Comparison of ENCODE assay signal across 1 cellular context in genomic region chr1:31434979-31435378, GRCh38.
TF ChIP-seq lines count a peak whose summit lies in the region.

No MANE protein-coding gene starts in this region.

TF ChIP-seq in HepG2, 621 proteins besides CTCF, POLR2A, EP300 and RAD21 (continues in another document):
- TF ChIP-seq ZNF235 (CRISPR knock-in tag; IDR thresholded peaks at IDR 0.05; ENCODE audit: borderline replicate concordance) (no peak), BORCS8-MEF2B (CRISPR knock-in tag; IDR thresholded peaks at IDR 0.05) (0 out of 2 replicates have a peak, but pooled peaks have one; percentile 27), NFE2L1 (CRISPR knock-in tag; IDR thresholded peaks at IDR 0.05; ENCODE audit: borderline replicate concordance) (no peak), ZNF414 (CRISPR knock-in tag; IDR thresholded peaks at IDR 0.05) (no peak), NR2F2 (IDR thresholded peaks at IDR 0.05; ENCODE audit: borderline replicate concordance, low read depth) (no peak), ARID2 (CRISPR knock-in tag; IDR thresholded peaks at IDR 0.05; ENCODE audit: borderline replicate concordance) (0 out of 2 replicates have a peak, but pooled peaks have one; percentile 26), CREM (IDR thresholded peaks at IDR 0.05) (no peak), CREM (CRISPR knock-in tag; IDR thresholded peaks at IDR 0.05) (no peak), TEAD3 (CRISPR knock-in tag; optimal IDR thresholded peaks at IDR 0.05; ENCODE audit: borderline replicate concordance) (no peak), CBX1 (IDR thresholded peaks at IDR 0.05; ENCODE audit: low read depth) (no peak), EHMT2 (IDR thresholded peaks at IDR 0.05; ENCODE audit: borderline replicate concordance, low read depth, low read length) (no peak), ZNF17 (CRISPR knock-in tag; IDR thresholded peaks at IDR 0.05) (no peak), RFXAP (CRISPR knock-in tag; IDR thresholded peaks at IDR 0.05; ENCODE audit: borderline replicate concordance) (no peak), EEA1 (CRISPR knock-in tag; IDR thresholded peaks at IDR 0.05; ENCODE audit: borderline replicate concordance) (0 out of 2 replicates have a peak, but pooled peaks have one; percentile 28), ZUFSP (CRISPR knock-in tag; IDR thresholded peaks at IDR 0.05; ENCODE audit: borderline replicate concordance) (no peak), NFIC (IDR thresholded peaks at IDR 0.05; ENCODE audit: low read length) (no peak), FOXK2 (IDR thresholded peaks at IDR 0.05) (no peak), PAF1 (CRISPR knock-in tag; IDR thresholded peaks at IDR 0.05) (no peak), RORA (CRISPR knock-in tag; IDR thresholded peaks at IDR 0.05) (no peak), ZNF18 (CRISPR knock-in tag; IDR thresholded peaks at IDR 0.05; ENCODE audit: insufficient replicate concordance) (no peak), RBM39 (IDR thresholded peaks at IDR 0.05; ENCODE audit: low read depth, low read length, poor library complexity, severe bottlenecking) (peak; percentile 46), MED13 (CRISPR knock-in tag; IDR thresholded peaks at IDR 0.05) (no peak), SNAPC5 (CRISPR knock-in tag; IDR thresholded peaks at IDR 0.05; ENCODE audit: borderline replicate concordance) (peak; percentile 68; the same call in 1 of the 2 replicates), PPARG (CRISPR knock-in tag; conservative IDR thresholded peaks at IDR 0.05) (no peak), ZNF331 (CRISPR knock-in tag; IDR thresholded peaks at IDR 0.05) (no peak), TBP (CRISPR knock-in tag; IDR thresholded peaks at IDR 0.05) (no peak), HOXA9 (CRISPR knock-in tag; IDR thresholded peaks at IDR 0.05; ENCODE audit: borderline replicate concordance) (no peak), ARHGAP35 (CRISPR knock-in tag; IDR thresholded peaks at IDR 0.05; ENCODE audit: borderline replicate concordance) (no peak), PRMT3 (CRISPR knock-in tag; IDR thresholded peaks at IDR 0.05; ENCODE audit: borderline replicate concordance, low read depth) (no peak), ZNF138 (CRISPR knock-in tag; IDR thresholded peaks at IDR 0.05; ENCODE audit: low read depth) (no peak)
- TF ChIP-seq, protein P1, sequence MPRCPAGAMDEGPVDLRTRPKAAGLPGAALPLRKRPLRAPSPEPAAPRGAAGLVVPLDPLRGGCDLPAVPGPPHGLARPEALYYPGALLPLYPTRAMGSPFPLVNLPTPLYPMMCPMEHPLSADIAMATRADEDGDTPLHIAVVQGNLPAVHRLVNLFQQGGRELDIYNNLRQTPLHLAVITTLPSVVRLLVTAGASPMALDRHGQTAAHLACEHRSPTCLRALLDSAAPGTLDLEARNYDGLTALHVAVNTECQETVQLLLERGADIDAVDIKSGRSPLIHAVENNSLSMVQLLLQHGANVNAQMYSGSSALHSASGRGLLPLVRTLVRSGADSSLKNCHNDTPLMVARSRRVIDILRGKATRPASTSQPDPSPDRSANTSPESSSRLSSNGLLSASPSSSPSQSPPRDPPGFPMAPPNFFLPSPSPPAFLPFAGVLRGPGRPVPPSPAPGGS (CRISPR knock-in tag; IDR thresholded peaks at IDR 0.05): no peak
- TF ChIP-seq, protein P2, sequence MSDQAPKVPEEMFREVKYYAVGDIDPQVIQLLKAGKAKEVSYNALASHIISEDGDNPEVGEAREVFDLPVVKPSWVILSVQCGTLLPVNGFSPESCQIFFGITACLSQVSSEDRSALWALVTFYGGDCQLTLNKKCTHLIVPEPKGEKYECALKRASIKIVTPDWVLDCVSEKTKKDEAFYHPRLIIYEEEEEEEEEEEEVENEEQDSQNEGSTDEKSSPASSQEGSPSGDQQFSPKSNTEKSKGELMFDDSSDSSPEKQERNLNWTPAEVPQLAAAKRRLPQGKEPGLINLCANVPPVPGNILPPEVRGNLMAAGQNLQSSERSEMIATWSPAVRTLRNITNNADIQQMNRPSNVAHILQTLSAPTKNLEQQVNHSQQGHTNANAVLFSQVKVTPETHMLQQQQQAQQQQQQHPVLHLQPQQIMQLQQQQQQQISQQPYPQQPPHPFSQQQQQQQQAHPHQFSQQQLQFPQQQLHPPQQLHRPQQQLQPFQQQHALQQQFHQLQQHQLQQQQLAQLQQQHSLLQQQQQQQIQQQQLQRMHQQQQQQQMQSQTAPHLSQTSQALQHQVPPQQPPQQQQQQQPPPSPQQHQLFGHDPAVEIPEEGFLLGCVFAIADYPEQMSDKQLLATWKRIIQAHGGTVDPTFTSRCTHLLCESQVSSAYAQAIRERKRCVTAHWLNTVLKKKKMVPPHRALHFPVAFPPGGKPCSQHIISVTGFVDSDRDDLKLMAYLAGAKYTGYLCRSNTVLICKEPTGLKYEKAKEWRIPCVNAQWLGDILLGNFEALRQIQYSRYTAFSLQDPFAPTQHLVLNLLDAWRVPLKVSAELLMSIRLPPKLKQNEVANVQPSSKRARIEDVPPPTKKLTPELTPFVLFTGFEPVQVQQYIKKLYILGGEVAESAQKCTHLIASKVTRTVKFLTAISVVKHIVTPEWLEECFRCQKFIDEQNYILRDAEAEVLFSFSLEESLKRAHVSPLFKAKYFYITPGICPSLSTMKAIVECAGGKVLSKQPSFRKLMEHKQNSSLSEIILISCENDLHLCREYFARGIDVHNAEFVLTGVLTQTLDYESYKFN (CRISPR knock-in tag; conservative IDR thresholded peaks at IDR 0.05): no peak
- TF ChIP-seq, protein P3, sequence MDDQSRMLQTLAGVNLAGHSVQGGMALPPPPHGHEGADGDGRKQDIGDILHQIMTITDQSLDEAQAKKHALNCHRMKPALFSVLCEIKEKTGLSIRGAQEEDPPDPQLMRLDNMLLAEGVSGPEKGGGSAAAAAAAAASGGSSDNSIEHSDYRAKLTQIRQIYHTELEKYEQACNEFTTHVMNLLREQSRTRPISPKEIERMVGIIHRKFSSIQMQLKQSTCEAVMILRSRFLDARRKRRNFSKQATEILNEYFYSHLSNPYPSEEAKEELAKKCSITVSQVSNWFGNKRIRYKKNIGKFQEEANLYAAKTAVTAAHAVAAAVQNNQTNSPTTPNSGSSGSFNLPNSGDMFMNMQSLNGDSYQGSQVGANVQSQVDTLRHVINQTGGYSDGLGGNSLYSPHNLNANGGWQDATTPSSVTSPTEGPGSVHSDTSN (CRISPR knock-in tag; IDR thresholded peaks at IDR 0.05; ENCODE audit: borderline replicate concordance): no peak
- TF ChIP-seq, protein P4, sequence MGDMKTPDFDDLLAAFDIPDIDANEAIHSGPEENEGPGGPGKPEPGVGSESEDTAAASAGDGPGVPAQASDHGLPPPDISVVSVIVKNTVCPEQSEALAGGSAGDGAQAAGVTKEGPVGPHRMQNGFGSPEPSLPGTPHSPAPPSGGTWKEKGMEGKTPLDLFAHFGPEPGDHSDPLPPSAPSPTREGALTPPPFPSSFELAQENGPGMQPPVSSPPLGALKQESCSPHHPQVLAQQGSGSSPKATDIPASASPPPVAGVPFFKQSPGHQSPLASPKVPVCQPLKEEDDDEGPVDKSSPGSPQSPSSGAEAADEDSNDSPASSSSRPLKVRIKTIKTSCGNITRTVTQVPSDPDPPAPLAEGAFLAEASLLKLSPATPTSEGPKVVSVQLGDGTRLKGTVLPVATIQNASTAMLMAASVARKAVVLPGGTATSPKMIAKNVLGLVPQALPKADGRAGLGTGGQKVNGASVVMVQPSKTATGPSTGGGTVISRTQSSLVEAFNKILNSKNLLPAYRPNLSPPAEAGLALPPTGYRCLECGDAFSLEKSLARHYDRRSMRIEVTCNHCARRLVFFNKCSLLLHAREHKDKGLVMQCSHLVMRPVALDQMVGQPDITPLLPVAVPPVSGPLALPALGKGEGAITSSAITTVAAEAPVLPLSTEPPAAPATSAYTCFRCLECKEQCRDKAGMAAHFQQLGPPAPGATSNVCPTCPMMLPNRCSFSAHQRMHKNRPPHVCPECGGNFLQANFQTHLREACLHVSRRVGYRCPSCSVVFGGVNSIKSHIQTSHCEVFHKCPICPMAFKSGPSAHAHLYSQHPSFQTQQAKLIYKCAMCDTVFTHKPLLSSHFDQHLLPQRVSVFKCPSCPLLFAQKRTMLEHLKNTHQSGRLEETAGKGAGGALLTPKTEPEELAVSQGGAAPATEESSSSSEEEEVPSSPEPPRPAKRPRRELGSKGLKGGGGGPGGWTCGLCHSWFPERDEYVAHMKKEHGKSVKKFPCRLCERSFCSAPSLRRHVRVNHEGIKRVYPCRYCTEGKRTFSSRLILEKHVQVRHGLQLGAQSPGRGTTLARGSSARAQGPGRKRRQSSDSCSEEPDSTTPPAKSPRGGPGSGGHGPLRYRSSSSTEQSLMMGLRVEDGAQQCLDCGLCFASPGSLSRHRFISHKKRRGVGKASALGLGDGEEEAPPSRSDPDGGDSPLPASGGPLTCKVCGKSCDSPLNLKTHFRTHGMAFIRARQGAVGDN (CRISPR knock-in tag; IDR thresholded peaks at IDR 0.05): peak; percentile 25; the same call in 1 of the 2 replicates
- TF ChIP-seq, protein P5, sequence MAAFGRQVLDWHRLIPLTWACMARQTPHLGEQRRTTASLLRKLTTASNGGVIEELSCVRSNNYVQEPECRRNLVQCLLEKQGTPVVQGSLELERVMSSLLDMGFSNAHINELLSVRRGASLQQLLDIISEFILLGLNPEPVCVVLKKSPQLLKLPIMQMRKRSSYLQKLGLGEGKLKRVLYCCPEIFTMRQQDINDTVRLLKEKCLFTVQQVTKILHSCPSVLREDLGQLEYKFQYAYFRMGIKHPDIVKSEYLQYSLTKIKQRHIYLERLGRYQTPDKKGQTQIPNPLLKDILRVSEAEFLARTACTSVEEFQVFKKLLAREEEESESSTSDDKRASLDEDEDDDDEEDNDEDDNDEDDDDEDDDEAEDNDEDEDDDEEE (CRISPR knock-in tag; IDR thresholded peaks at IDR 0.05): no peak
- TF ChIP-seq, protein P6, sequence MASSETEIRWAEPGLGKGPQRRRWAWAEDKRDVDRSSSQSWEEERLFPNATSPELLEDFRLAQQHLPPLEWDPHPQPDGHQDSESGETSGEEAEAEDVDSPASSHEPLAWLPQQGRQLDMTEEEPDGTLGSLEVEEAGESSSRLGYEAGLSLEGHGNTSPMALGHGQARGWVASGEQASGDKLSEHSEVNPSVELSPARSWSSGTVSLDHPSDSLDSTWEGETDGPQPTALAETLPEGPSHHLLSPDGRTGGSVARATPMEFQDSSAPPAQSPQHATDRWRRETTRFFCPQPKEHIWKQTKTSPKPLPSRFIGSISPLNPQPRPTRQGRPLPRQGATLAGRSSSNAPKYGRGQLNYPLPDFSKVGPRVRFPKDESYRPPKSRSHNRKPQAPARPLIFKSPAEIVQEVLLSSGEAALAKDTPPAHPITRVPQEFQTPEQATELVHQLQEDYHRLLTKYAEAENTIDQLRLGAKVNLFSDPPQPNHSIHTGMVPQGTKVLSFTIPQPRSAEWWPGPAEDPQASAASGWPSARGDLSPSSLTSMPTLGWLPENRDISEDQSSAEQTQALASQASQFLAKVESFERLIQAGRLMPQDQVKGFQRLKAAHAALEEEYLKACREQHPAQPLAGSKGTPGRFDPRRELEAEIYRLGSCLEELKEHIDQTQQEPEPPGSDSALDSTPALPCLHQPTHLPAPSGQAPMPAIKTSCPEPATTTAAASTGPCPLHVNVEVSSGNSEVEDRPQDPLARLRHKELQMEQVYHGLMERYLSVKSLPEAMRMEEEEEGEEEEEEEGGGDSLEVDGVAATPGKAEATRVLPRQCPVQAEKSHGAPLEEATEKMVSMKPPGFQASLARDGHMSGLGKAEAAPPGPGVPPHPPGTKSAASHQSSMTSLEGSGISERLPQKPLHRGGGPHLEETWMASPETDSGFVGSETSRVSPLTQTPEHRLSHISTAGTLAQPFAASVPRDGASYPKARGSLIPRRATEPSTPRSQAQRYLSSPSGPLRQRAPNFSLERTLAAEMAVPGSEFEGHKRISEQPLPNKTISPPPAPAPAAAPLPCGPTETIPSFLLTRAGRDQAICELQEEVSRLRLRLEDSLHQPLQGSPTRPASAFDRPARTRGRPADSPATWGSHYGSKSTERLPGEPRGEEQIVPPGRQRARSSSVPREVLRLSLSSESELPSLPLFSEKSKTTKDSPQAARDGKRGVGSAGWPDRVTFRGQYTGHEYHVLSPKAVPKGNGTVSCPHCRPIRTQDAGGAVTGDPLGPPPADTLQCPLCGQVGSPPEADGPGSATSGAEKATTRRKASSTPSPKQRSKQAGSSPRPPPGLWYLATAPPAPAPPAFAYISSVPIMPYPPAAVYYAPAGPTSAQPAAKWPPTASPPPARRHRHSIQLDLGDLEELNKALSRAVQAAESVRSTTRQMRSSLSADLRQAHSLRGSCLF (CRISPR knock-in tag; IDR thresholded peaks at IDR 0.05; ENCODE audit: borderline replicate concordance): no peak
- TF ChIP-seq, protein P7, sequence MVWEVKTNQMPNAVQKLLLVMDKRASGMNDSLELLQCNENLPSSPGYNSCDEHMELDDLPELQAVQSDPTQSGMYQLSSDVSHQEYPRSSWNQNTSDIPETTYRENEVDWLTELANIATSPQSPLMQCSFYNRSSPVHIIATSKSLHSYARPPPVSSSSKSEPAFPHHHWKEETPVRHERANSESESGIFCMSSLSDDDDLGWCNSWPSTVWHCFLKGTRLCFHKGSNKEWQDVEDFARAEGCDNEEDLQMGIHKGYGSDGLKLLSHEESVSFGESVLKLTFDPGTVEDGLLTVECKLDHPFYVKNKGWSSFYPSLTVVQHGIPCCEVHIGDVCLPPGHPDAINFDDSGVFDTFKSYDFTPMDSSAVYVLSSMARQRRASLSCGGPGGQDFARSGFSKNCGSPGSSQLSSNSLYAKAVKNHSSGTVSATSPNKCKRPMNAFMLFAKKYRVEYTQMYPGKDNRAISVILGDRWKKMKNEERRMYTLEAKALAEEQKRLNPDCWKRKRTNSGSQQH (CRISPR knock-in tag; IDR thresholded peaks at IDR 0.05; ENCODE audit: low read depth): 0 out of 2 replicates have a peak, but pooled peaks have one; percentile 49
